9 cellular contexts compared by ENCODE assay signal in the genomic region with DNA sequence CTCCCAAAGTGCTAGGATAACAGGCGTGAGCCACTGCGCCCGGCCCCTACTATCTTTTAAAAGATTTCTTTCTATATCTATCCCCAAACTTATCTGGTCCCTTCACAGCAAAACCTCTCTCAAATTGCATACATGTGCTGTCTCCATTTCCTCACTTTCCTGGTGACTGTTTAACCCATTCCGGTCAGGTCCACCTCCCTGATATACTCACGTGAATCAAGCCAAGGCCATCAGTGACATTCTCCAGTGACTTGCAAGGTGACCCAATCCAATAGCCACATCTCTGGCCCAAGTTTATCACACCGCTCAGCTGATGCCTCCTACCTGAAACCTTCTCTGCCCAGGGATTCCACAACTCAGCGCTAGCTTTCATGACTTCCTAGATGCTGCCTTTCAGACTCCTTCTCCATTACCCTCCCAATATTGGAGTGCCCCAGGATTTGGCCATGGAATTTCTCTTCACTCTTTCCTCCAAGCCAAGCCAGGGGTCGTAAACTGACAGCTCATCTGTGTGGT. TPM values are rescaled to one million over a fixed set of nuclear protein-coding genes. Genes with fewer than 3 reads are reported as not detected.
DNase-seq lines count a peak whose midpoint lies in the region; ATAC-seq and TF ChIP-seq lines count a peak whose summit lies in the region.
"Had no signal": no experiment of that assay in that cellular context is flagged by ENCODE, and none has a peak within 500 bp of the region (broad histone marks: within the 10 kb centered on the region; RNA-seq: fewer than 3 reads in every experiment).

No MANE protein-coding gene starts in this region.

- no peaks in the 10 kb centered on the region for H3K9me3 Mint-ChIP-seq in activated CD4-positive, alpha-beta T cell treated with anti-CD3 and anti-CD28 coated beads, Interleukin-2, amount 10 ng/mL, durations not matched to agents 7 days and 5 days
- H3K9me3 Mint-ChIP-seq in T-cell, result no peaks in the 10 kb centered on the region

- peak overlapping the region; percentile 22 to 99 (median 96) for H3K27ac ChIP-seq in gastroesophageal sphincter
- peak overlapping the region in 4 of 5 donors; percentile 99 to 100 (median 100) for H3K27ac ChIP-seq in stomach

- H3K9me3 ChIP-seq in gastroesophageal sphincter (no peaks in the 10 kb centered on the region), stomach (no peaks in the 10 kb centered on the region)

- TF ChIP-seq POLR2A in gastroesophageal sphincter (IDR thresholded peaks at IDR 0.05), result no peak
- no peak for TF ChIP-seq POLR2A in stomach (IDR thresholded peaks at IDR 0.05)

- no peak for DNase-seq in activated CD4-positive, alpha-beta T cell treated with anti-CD3 and anti-CD28 coated beads, Interleukin-2, amount 10 ng/mL, durations not matched to agents 7 days and 5 days
- DNase-seq in activated CD4-positive, alpha-beta T cell treated with anti-CD3 and anti-CD28 coated beads, Interleukin-2, amount 50 U/mL, for 48 hours, result no peak
- DNase-seq in T-cell (no peak), stomach (no peak), GM13976 (ENCODE audit: low spot score) (no peak), KG1 (lab: John Stamatoyannopoulos, UW) (no peak)
- DNase-seq: stimulated activated CD4-positive, alpha-beta T cell treated with anti-CD3 and anti-CD28 coated beads, Interleukin-4, amount 100 ng/mL, for 24 hours had no signal

- in situ Hi-C loops in GM13976 (cut with MboI; ENCODE audit: low sequenced_read_pairs, unreplicated experiment), result no loop called here

- H3K27me3 Mint-ChIP-seq in activated CD4-positive, alpha-beta T cell treated with anti-CD3 and anti-CD28 coated beads, Interleukin-2, amount 10 ng/mL, durations not matched to agents 7 days and 5 days, result no peaks in the 10 kb centered on the region
- no peaks in the 10 kb centered on the region for H3K27me3 Mint-ChIP-seq in T-cell

- TF ChIP-seq CTCF in gastroesophageal sphincter (IDR thresholded peaks at IDR 0.05) (no peak), stomach (IDR thresholded peaks at IDR 0.05) (no peak), GM13976 (IDR thresholded peaks at IDR 0.05; ENCODE audit: borderline replicate concordance, control extremely low read depth, extremely low read depth, insufficient read depth, missing control alignments) (no peak)

- 84 to 89% methylated on average over 5 to 8 of the region's 8 CpGs for WGBS in gastroesophageal sphincter (ENCODE audit: low coverage in 1 of 2), 2 donors
- 80 to 86% (median 85%) methylated on average over 8 of the region's 8 CpGs for whole genome bisulfite sequencing in stomach, 5 donors

- intact Hi-C loops in stomach (cut with DNase I; ENCODE audit: low total_unique reads), result no loop called here

- H3K36me3 Mint-ChIP-seq in activated CD4-positive, alpha-beta T cell treated with anti-CD3 and anti-CD28 coated beads, Interleukin-2, amount 10 ng/mL, durations not matched to agents 7 days and 5 days (ENCODE audit: low read depth), result peaks cover 24% of the 10 kb centered on the region
- peaks cover 3% of the 10 kb centered on the region for H3K36me3 Mint-ChIP-seq in T-cell

- CTCF ChIA-PET in activated CD4-positive, alpha-beta T cell treated with anti-CD3 and anti-CD28 coated beads, Interleukin-2, amount 10 ng/mL, durations not matched to agents 7 days and 5 days (lab: Charles Lee), result interaction anchor here (0.6 to 9.8 kb wide), 11 partner anchors 9 to 150 kb away, joined by 3 to 93 read pairs (median 13); a partner anchor contains a TSS
- CTCF ChIA-PET in T-cell (lab: Charles Lee), result interaction anchor here in 1 of 2 donors (0.5 to 6.4 kb wide), 7 partner anchors 13 to 667 kb away, joined by 3 to 64 read pairs (median 4); no protein-coding TSS in a partner anchor

- H3K27me3 ChIP-seq in gastroesophageal sphincter, result no peaks in the 10 kb centered on the region
- no peaks in the 10 kb centered on the region for H3K27me3 ChIP-seq in stomach

- H3K4me3 ChIP-seq in gastroesophageal sphincter (no peak overlapping the region), stomach (peak overlapping the region in 1 of 4 donors; percentile 81)

- TF ChIP-seq EP300 in gastroesophageal sphincter (IDR thresholded peaks at IDR 0.05) (no peak), stomach (IDR thresholded peaks at IDR 0.05) (no peak)

- H3K4me1 ChIP-seq in gastroesophageal sphincter (peaks cover 0 to 37% (median 18%) of the 10 kb centered on the region in 3 donors), stomach (peaks cover 18 to 41% (median 33%) of the 10 kb centered on the region in 4 donors)

- H3K27ac Mint-ChIP-seq in activated CD4-positive, alpha-beta T cell treated with anti-CD3 and anti-CD28 coated beads, Interleukin-2, amount 10 ng/mL, durations not matched to agents 7 days and 5 days, result peak overlapping the region; percentile 97
- peak overlapping the region; percentile 92 to 94 for H3K27ac Mint-ChIP-seq in T-cell

- ATAC-seq in T-cell (replicated peaks in 1 of 4) (no peak), gastroesophageal sphincter (no peak), GM19467 (IDR thresholded peaks at IDR 0.05; ENCODE audit: unreplicated experiment) (no peak)

- H3K36me3 ChIP-seq in gastroesophageal sphincter, result no peaks in the 10 kb centered on the region
- no peaks in the 10 kb centered on the region for H3K36me3 ChIP-seq in stomach

- peaks cover 49% of the 10 kb centered on the region for H3K4me1 Mint-ChIP-seq in activated CD4-positive, alpha-beta T cell treated with anti-CD3 and anti-CD28 coated beads, Interleukin-2, amount 10 ng/mL, durations not matched to agents 7 days and 5 days
- H3K4me1 Mint-ChIP-seq in T-cell, result peaks cover 39 to 61% (median 48%) of the 10 kb centered on the region in 3 donors

- POLR2A ChIA-PET in activated CD4-positive, alpha-beta T cell treated with anti-CD3 and anti-CD28 coated beads, Interleukin-2, amount 10 ng/mL, durations not matched to agents 7 days and 5 days (lab: Charles Lee), result interaction anchor here (0.7 to 1.2 kb wide), 3 partner anchors 10 to 530 kb away, joined by 3 to 7 read pairs (median 4); a partner anchor contains a TSS
- POLR2A ChIA-PET in T-cell (lab: Charles Lee), result no interaction called here

- H3K4me3 Mint-ChIP-seq in activated CD4-positive, alpha-beta T cell treated with anti-CD3 and anti-CD28 coated beads, Interleukin-2, amount 10 ng/mL, durations not matched to agents 7 days and 5 days, result peak overlapping the region; percentile 87
- H3K4me3 Mint-ChIP-seq in T-cell, result peak overlapping the region; percentile 85 to 88 (median 86)

RNA-seq across cellular contexts. Expression of a gene that starts 1.4 kb away (rescaled TPM):
- 10 to 100 TPM; 87.1 to 98.5 TPM for total RNA-seq in activated CD4-positive, alpha-beta T cell treated with anti-CD3 and anti-CD28 coated beads, Interleukin-2, amount 10 ng/mL, durations not matched to agents 7 days and 5 days
- total RNA-seq in T-cell, result 10 to 100 TPM; 55.3 to 69.0 (median 64.0) TPM
- 10 to 100 TPM; 26.4 to 44.8 (median 41.4) TPM for total RNA-seq in gastroesophageal sphincter
- 10 to 100 TPM; 29.2 to 47.3 (median 38.8) TPM for total RNA-seq in stomach
- 10 to 100 TPM; 15.0 to 19.9 (median 17.9) TPM for polyA plus RNA-seq in stomach

RNA-seq across cellular contexts. Expression of a gene that starts 32.3 kb away (rescaled TPM):
- 10 to 100 TPM; 12.8 to 15.8 TPM for total RNA-seq in activated CD4-positive, alpha-beta T cell treated with anti-CD3 and anti-CD28 coated beads, Interleukin-2, amount 10 ng/mL, durations not matched to agents 7 days and 5 days
- 10 to 100 TPM; 33.9 to 60.7 (median 52.4) TPM for total RNA-seq in T-cell
- total RNA-seq in gastroesophageal sphincter, result 100 to 1,000 TPM in 1 of 4 donors, 10 to 100 TPM in 3; 43.3 to 112 (median 64.9) TPM
- total RNA-seq in stomach, result 100 to 1,000 TPM in 2 of 5 donors, 10 to 100 TPM in 3; 24.0 to 159 (median 38.4) TPM
- 10 to 100 TPM; 17.2 to 29.5 (median 23.4) TPM for polyA plus RNA-seq in stomach
